33 cellular contexts compared by ENCODE assay signal in the genomic region with DNA sequence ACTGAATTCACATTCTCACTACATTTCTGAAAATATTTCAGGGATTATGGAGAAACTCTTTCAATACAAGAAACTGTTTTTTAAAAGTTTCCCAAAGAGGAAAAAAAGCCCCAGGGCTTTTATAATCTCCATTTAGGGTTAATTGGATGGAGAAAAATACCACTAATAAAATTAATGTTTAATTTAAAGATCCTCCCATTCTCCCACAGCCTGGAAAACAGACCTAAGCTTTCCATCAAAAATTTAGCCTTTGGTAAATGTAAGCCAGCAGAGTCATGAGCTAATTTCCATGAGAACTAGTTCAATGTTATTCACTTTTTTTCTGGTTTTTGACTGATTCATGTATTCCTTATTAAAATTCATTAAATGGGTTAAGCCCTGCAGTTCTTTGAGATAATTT.
A peak's percentile ranks its signal among the peaks of the same experiment; 100 is the strongest.
DNase-seq lines count a peak whose midpoint lies in the region; ATAC-seq and TF ChIP-seq lines count a peak whose summit lies in the region.
"Had no signal": no experiment of that assay in that cellular context is flagged by ENCODE, and none has a peak within 500 bp of the region (broad histone marks: within the 10 kb centered on the region; RNA-seq: fewer than 3 reads in every experiment).

No MANE protein-coding gene starts in this region.

- H3K4me3 Mint-ChIP-seq in natural killer cell, result no peak overlapping the region
- H3K4me3 Mint-ChIP-seq: B cell; CD14-positive monocyte; CD4-positive, alpha-beta memory T cell; CD4-positive, alpha-beta T cell; CD4-positive, CD25-positive, alpha-beta regulatory T cell; CD8-positive, alpha-beta memory T cell; CD8-positive, alpha-beta T cell had no signal

- TF ChIP-seq EP300 in SK-N-SH (IDR thresholded peaks at IDR 0.05; ENCODE audit: borderline replicate concordance in 1 of 2, low read depth in 1 of 2, low read length in 1 of 2), result 0 out of 4 replicates have a peak, but pooled peaks of 1 of the 2 experiments have one; percentile 7

- no peaks in the 10 kb centered on the region for H3F3A ChIP-seq in SK-N-SH (replicated peaks; ENCODE audit: insufficient read depth)

- H3K9me3 ChIP-seq in SK-N-SH, result no peaks in the 10 kb centered on the region
- H3K9me3 ChIP-seq: A549; BE2C; BLaER1; BLaER1 treated with 17β-estradiol and CSF1 and Interleukin-3, amounts not matched to agents 10 nM and 100 nM; Caco-2 had no signal

- H3K27ac Mint-ChIP-seq in natural killer cell, result no peak overlapping the region
- H3K27ac Mint-ChIP-seq: B cell; CD14-positive monocyte; CD4-positive, alpha-beta memory T cell; CD4-positive, alpha-beta T cell; CD8-positive, alpha-beta memory T cell; CD8-positive, alpha-beta T cell had no signal

- TF ChIP-seq RAD21 in SK-N-SH (IDR thresholded peaks at IDR 0.05; ENCODE audit: low read length), result no peak

- H3K27me3 ChIP-seq in SK-N-SH (ENCODE audit: insufficient read depth), result no peaks in the 10 kb centered on the region
- H3K27me3 ChIP-seq: BE2C; BLaER1; BLaER1 treated with 17β-estradiol and CSF1 and Interleukin-3, amounts not matched to agents 10 nM and 100 nM had no signal

- TF ChIP-seq CTCF in SK-N-SH (IDR thresholded peaks at IDR 0.05) (no peak), natural killer cell (IDR thresholded peaks at IDR 0.05) (no peak)

- CTCF ChIA-PET in SK-N-SH (lab: Yijun Ruan, JAX), result interaction anchor here (1.3 to 2.2 kb wide), 2 partner anchors 16 to 73 kb away, joined by 4 to 9 read pairs; no protein-coding TSS in a partner anchor

- H3K36me3 Mint-ChIP-seq in natural killer cell, result no peaks in the 10 kb centered on the region
- H3K36me3 Mint-ChIP-seq: CD14-positive monocyte; CD4-positive, alpha-beta memory T cell; CD4-positive, CD25-positive, alpha-beta regulatory T cell; CD8-positive, alpha-beta memory T cell; CD8-positive, alpha-beta T cell had no signal

- H3K79me2 ChIP-seq in SK-N-SH (ENCODE audit: insufficient read depth), result no peaks in the 10 kb centered on the region; the same call in 1 of the 2 replicates

- no peak overlapping the region for H3K27ac ChIP-seq in SK-N-SH (ENCODE audit: low read depth in 2 of 2, low read length in 1 of 2)
- H3K27ac ChIP-seq: 22Rv1; A549; BLaER1; BLaER1 treated with 17β-estradiol and CSF1 and Interleukin-3, amounts not matched to agents 10 nM and 100 nM; C4-2B had no signal

- H3K9me2 ChIP-seq in SK-N-SH, result no peaks in the 10 kb centered on the region

- DNase-seq in SK-N-SH (peak; percentile 41), renal cortical epithelial cell (ENCODE audit: low read depth) (peak; percentile 26), hypothalamus (lab: John Stamatoyannopoulos, UW) (no peak), natural killer cell (no peak)
- no peak for DNase-seq in stimulated activated CD4-positive, alpha-beta T cell treated with anti-CD3 and anti-CD28 coated beads, Interleukin-12 subunit alpha, Interleukin-12 subunit beta, amount 100 ng/mL, for 4 hours
- DNase-seq: 8988T; ACHN; AML-193; BE2C; C1 segment of cervical spinal cord; Caco-2; Calu3; CD4-positive, alpha-beta memory T cell; CD4-positive, alpha-beta T cell; CD4-positive, CD25-positive, alpha-beta regulatory T cell; CD8-positive, alpha-beta memory T cell; CD8-positive, alpha-beta T cell; COR-L47; DMS 273 treated with DMSO at 0.1 percent for 48 hours; DMS153; DMS53; DMS79; DMS79 treated with DMSO at 0.1 percent for 48 hours; DND-41; EL had no signal

- ATAC-seq in SK-N-SH treated with all-trans-retinoic acid at 6 μM for 48 hours, result peak; percentile 25; the same call in 1 of the 3 replicates
- ATAC-seq in natural killer cell, result no peak
- ATAC-seq: A549; CD8-positive, alpha-beta T cell had no signal

- H4K20me1 ChIP-seq in SK-N-SH (ENCODE audit: insufficient read depth), result no peaks in the 10 kb centered on the region
- H4K20me1 ChIP-seq: BLaER1; BLaER1 treated with 17β-estradiol and CSF1 and Interleukin-3, amounts not matched to agents 10 nM and 100 nM had no signal

- peaks cover 3 to 8% of the 10 kb centered on the region in 2 donors for H3K9me3 Mint-ChIP-seq in natural killer cell
- H3K9me3 Mint-ChIP-seq: CD8-positive, alpha-beta T cell had no signal

- H3K4me1 Mint-ChIP-seq in natural killer cell, result no peaks in the 10 kb centered on the region
- H3K4me1 Mint-ChIP-seq: B cell; CD14-positive monocyte; CD4-positive, alpha-beta memory T cell; CD4-positive, CD25-positive, alpha-beta regulatory T cell; CD8-positive, alpha-beta memory T cell had no signal

- peaks cover 0 to 3% of the 10 kb centered on the region in 2 experiments; a peak in 1 of 4 replicates for H3K4me1 ChIP-seq in SK-N-SH (ENCODE audit: control insufficient read depth in 1 of 2, insufficient read depth in 2 of 2, low read depth in 1 of 2, low read length in 1 of 2)
- H3K4me1 ChIP-seq: A549; BLaER1; BLaER1 treated with 17β-estradiol and CSF1 and Interleukin-3, amounts not matched to agents 10 nM and 100 nM; Caco-2 had no signal

- H3K9ac ChIP-seq in SK-N-SH, result no peak overlapping the region
- H3K9ac ChIP-seq: BLaER1; BLaER1 treated with 17β-estradiol and CSF1 and Interleukin-3, amounts not matched to agents 10 nM and 100 nM had no signal

- H2AFZ ChIP-seq in SK-N-SH (ENCODE audit: low read depth), result no peak overlapping the region

- H3K27me3 Mint-ChIP-seq in natural killer cell (ENCODE audit: low read depth in 2 of 2), result peaks cover 3 to 5% of the 10 kb centered on the region in 2 donors

- intact Hi-C loops in natural killer cell (cut with micrococcal nuclease), result no loop called here

- no peak overlapping the region for H3K4me2 ChIP-seq in SK-N-SH
- H3K4me2 ChIP-seq: A549; BLaER1; BLaER1 treated with 17β-estradiol and CSF1 and Interleukin-3, amounts not matched to agents 10 nM and 100 nM had no signal

- no peak overlapping the region for H3K4me3 ChIP-seq in SK-N-SH (ENCODE audit: low read depth in 2 of 2, low read length in 1 of 2)
- H3K4me3 ChIP-seq: A549; BLaER1; BLaER1 treated with 17β-estradiol and CSF1 and Interleukin-3, amounts not matched to agents 10 nM and 100 nM had no signal

- no peaks in the 10 kb centered on the region for H3K36me3 ChIP-seq in SK-N-SH (replicated peaks in 1 of 2; ENCODE audit: control insufficient read depth in 1 of 2, insufficient read depth in 2 of 2, low read length in 1 of 2)
- H3K36me3 ChIP-seq: BE2C; BLaER1; BLaER1 treated with 17β-estradiol and CSF1 and Interleukin-3, amounts not matched to agents 10 nM and 100 nM had no signal

- POLR2A ChIA-PET in SK-N-SH (lab: Yijun Ruan, JAX), result no interaction called here

TF ChIP-seq in SK-N-SH, 30 proteins besides CTCF, POLR2A, EP300 and RAD21:
- TF ChIP-seq CHD2 (IDR thresholded peaks at IDR 0.05; ENCODE audit: low read length, partially characterized antibody) (no peak), TCF12 (IDR thresholded peaks at IDR 0.05) (no peak), GATA2 (CRISPR knock-in tag; IDR thresholded peaks at IDR 0.05) (no peak), NRF1 (IDR thresholded peaks at IDR 0.05; ENCODE audit: low read depth, low read length) (no peak), ELF1 (IDR thresholded peaks at IDR 0.05) (no peak), GABPA (IDR thresholded peaks at IDR 0.05; ENCODE audit: low read depth) (no peak), RCOR1 (IDR thresholded peaks at IDR 0.05; ENCODE audit: low read length) (no peak), MXI1 (IDR thresholded peaks at IDR 0.05; ENCODE audit: low read depth, low read length) (no peak), SMC3 (IDR thresholded peaks at IDR 0.05; ENCODE audit: low read depth, low read length) (no peak)

TF ChIP-seq in SK-N-SH treated with all-trans-retinoic acid at 6 μM for 48 hours, 23 proteins besides CTCF, POLR2A, EP300 and RAD21:
- TF ChIP-seq, protein P1, sequence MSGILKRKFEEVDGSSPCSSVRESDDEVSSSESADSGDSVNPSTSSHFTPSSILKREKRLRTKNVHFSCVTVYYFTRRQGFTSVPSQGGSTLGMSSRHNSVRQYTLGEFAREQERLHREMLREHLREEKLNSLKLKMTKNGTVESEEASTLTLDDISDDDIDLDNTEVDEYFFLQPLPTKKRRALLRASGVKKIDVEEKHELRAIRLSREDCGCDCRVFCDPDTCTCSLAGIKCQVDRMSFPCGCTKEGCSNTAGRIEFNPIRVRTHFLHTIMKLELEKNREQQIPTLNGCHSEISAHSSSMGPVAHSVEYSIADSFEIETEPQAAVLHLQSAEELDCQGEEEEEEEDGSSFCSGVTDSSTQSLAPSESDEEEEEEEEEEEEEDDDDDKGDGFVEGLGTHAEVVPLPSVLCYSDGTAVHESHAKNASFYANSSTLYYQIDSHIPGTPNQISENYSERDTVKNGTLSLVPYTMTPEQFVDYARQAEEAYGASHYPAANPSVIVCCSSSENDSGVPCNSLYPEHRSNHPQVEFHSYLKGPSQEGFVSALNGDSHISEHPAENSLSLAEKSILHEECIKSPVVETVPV (CRISPR knock-in tag; IDR thresholded peaks at IDR 0.05), result 0 out of 2 replicates have a peak, but pooled peaks have one; percentile 15
- TF ChIP-seq ZNF8 (CRISPR knock-in tag; IDR thresholded peaks at IDR 0.05) (peak; percentile 29; the same call in 1 of the 2 replicates), ISL1 (CRISPR knock-in tag; IDR thresholded peaks at IDR 0.05) (peak; percentile 68), TCF4 (CRISPR knock-in tag; IDR thresholded peaks at IDR 0.05; ENCODE audit: borderline replicate concordance) (peak; percentile 51; the same call in 1 of the 2 replicates)
- TF ChIP-seq, protein P2, sequence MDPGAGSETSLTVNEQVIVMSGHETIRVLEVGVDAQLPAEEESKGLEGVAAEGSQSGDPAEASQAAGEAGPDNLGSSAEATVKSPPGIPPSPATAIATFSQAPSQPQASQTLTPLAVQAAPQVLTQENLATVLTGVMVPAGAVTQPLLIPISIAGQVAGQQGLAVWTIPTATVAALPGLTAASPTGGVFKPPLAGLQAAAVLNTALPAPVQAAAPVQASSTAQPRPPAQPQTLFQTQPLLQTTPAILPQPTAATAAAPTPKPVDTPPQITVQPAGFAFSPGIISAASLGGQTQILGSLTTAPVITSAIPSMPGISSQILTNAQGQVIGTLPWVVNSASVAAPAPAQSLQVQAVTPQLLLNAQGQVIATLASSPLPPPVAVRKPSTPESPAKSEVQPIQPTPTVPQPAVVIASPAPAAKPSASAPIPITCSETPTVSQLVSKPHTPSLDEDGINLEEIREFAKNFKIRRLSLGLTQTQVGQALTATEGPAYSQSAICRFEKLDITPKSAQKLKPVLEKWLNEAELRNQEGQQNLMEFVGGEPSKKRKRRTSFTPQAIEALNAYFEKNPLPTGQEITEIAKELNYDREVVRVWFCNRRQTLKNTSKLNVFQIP (CRISPR knock-in tag; IDR thresholded peaks at IDR 0.05; ENCODE audit: borderline replicate concordance, low read depth), result no peak
TF ChIP-seq in SK-N-SH treated with all-trans-retinoic acid at 6 μM for 48 hours: peak in this region for 4.

Comparison
In these comparisons a context has a peak if more than half of its experiments do, and no peak if none do; other contexts are left out.
1. DNase-seq: peak in SK-N-SH (single experiment) and renal cortical epithelial cell (single experiment); none in hypothalamus (0 of 51), stimulated activated CD4-positive, alpha-beta T cell treated with anti-CD3 and anti-CD28 coated beads, Interleukin-12 subunit alpha, Interleukin-12 subunit beta, amount 100 ng/mL, for 4 hours (single experiment) and natural killer cell (single experiment).